Comparison of ENCODE assay signal across 18 cellular contexts in genomic region chr15:59722451-59722850, GRCh38.
"Had no signal": no experiment of that assay in that cellular context is flagged by ENCODE, and none has a peak within 500 bp of the region (broad histone marks: within the 10 kb centered on the region; RNA-seq: fewer than 3 reads in every experiment).

No MANE protein-coding gene starts in this region.

- H3K36me3 Mint-ChIP-seq: IgD-negative memory B cell had no signal

- ATAC-seq: K562 had no signal

- H3K27ac Mint-ChIP-seq: IgD-negative memory B cell had no signal

- H3K4me1 Mint-ChIP-seq: IgD-negative memory B cell had no signal

- H3K9me3 Mint-ChIP-seq: IgD-negative memory B cell had no signal

- H3K4me3 Mint-ChIP-seq: IgD-negative memory B cell had no signal

- DNase-seq: MV-4-11, NCI-H1048, NCI-H1105, NCI-H1417, NCI-H1436 treated with DMSO at 0.1 percent for 48 hours, NCI-H1694, NCI-H187 treated with DMSO at 0.1 percent for 48 hours, NCI-H2029 treated with DMSO at 0.1 percent for 48 hours, NCI-H2171 treated with DMSO at 0.1 percent for 48 hours, NCI-H345, NCI-H446 treated with DMSO at 0.1 percent for 48 hours, NCI-H510A treated with DMSO at 0.1 percent for 48 hours, NCI-H526 treated with DMSO at 0.1 percent for 48 hours, NCI-H748 treated with DMSO at 0.1 percent for 48 hours, SHP77, SK-N-SH had no signal
